ENCODE assay signal across 36 cellular contexts in genomic region chr9:98285446-98285845, GRCh38.
"Had no signal": no experiment of that assay in that cellular context is flagged by ENCODE, and none has a peak within 500 bp of the region (broad histone marks: within the 10 kb centered on the region; RNA-seq: fewer than 3 reads in every experiment).

No MANE protein-coding gene starts in this region.

- ATAC-seq: activated naive CD4-positive, alpha-beta T cell treated with anti-CD3 and anti-CD28 coated beads, Interleukin-2, amount 50 U/mL, for 72 hours; activated T-cell treated with anti-CD3 and anti-CD28 coated beads, Interleukin-2, amount 50 U/mL, for 4 hours; PC-3; SK-N-SH treated with all-trans-retinoic acid at 6 μM for 48 hours had no signal

- H3K27ac ChIP-seq: Peyer's patch, VCaP had no signal

- H3K36me3 ChIP-seq: MG63, Peyer's patch had no signal

- H3K9me3 ChIP-seq: MG63, Peyer's patch had no signal

- H3K27me3 ChIP-seq: MG63, Peyer's patch had no signal

- DNase-seq: activated B cell treated with CpG ODN at 0.5 μM for 24 hours; activated CD4-positive, alpha-beta memory T cell treated with anti-CD3 and anti-CD28 coated beads for 36 hours; activated CD4-positive, alpha-beta T cell treated with anti-CD3 and anti-CD28 coated beads for 4 hours; activated CD4-positive, alpha-beta T cell treated with anti-CD3 and anti-CD28 coated beads, Interleukin-2, amount 50 U/mL, for 1 hour; activated CD4-positive, CD25-positive, alpha-beta regulatory T cell treated with anti-CD3 and anti-CD28 coated beads, Interleukin-2, amount 50 U/mL, for 72 hours; activated CD8-positive, alpha-beta memory T cell treated with anti-CD3 and anti-CD28 coated beads, Interleukin-2, amount 50 U/mL, for 4 hours; activated gamma-delta T cell treated with Interleukin-2 at 50 U/mL for 16 hours; activated naive CD4-positive, alpha-beta T cell treated with anti-CD3 and anti-CD28 coated beads for 36 hours; activated T-cell treated with anti-CD3 and anti-CD28 coated beads for 4 hours; activated T-cell treated with anti-CD3 and anti-CD28 coated beads, Interleukin-2, amount 50 U/mL, for 4 hours; caudate nucleus; cerebellar nuclear complex; Kasumi-1; MG63; NCI-H1048; NCI-H1105 treated with DMSO at 0.1 percent for 48 hours; NCI-H1436; NCI-H1694; NCI-H1930; NCI-H2081 treated with DMSO at 0.1 percent for 48 hours; NCI-H510A; NCI-H526; NCI-H748 treated with DMSO at 0.1 percent for 48 hours; NK-92 treated with Interleukin-12 subunit alpha and Interleukin-12 subunit beta, amount 100 ng/mL, for 24 hours; PC-3; Peyer's patch; RPMI8226; SHP77 treated with DMSO at 0.1 percent for 48 hours; SW 1271; T-helper 1 cell; T-helper 2 cell; T-helper 9 cell had no signal

- H3K4me1 ChIP-seq: Peyer's patch had no signal

- H3K4me3 ChIP-seq: MG63, Peyer's patch had no signal

- FAIRE-seq: bronchial epithelial cell had no signal
